In the genomic region with DNA sequence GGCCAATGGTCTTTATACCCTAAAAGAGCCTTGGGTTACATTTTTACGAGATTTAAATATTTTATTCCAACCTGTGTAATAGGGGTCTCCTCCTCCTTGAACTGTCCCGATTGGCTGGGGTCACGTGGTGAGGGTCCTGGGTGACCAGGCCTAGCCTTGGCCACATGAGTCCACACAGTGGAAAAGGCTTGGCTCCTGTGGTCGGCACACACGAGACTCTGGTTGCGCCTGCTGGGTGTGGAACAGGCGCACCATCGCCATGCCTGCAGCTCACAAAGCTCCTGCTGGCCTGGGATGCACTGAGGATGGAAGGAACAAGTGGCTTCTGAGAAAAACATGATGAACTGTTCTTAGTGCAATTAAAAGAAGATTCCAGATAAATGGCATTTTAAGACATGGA, we compare ENCODE assay signal across 1 cellular context.
TF ChIP-seq lines count a peak whose summit lies in the region.

No MANE protein-coding gene starts in this region.

TF ChIP-seq in HepG2, 621 proteins besides CTCF, POLR2A, EP300 and RAD21 (continued from another document):
- TF ChIP-seq, protein P1, sequence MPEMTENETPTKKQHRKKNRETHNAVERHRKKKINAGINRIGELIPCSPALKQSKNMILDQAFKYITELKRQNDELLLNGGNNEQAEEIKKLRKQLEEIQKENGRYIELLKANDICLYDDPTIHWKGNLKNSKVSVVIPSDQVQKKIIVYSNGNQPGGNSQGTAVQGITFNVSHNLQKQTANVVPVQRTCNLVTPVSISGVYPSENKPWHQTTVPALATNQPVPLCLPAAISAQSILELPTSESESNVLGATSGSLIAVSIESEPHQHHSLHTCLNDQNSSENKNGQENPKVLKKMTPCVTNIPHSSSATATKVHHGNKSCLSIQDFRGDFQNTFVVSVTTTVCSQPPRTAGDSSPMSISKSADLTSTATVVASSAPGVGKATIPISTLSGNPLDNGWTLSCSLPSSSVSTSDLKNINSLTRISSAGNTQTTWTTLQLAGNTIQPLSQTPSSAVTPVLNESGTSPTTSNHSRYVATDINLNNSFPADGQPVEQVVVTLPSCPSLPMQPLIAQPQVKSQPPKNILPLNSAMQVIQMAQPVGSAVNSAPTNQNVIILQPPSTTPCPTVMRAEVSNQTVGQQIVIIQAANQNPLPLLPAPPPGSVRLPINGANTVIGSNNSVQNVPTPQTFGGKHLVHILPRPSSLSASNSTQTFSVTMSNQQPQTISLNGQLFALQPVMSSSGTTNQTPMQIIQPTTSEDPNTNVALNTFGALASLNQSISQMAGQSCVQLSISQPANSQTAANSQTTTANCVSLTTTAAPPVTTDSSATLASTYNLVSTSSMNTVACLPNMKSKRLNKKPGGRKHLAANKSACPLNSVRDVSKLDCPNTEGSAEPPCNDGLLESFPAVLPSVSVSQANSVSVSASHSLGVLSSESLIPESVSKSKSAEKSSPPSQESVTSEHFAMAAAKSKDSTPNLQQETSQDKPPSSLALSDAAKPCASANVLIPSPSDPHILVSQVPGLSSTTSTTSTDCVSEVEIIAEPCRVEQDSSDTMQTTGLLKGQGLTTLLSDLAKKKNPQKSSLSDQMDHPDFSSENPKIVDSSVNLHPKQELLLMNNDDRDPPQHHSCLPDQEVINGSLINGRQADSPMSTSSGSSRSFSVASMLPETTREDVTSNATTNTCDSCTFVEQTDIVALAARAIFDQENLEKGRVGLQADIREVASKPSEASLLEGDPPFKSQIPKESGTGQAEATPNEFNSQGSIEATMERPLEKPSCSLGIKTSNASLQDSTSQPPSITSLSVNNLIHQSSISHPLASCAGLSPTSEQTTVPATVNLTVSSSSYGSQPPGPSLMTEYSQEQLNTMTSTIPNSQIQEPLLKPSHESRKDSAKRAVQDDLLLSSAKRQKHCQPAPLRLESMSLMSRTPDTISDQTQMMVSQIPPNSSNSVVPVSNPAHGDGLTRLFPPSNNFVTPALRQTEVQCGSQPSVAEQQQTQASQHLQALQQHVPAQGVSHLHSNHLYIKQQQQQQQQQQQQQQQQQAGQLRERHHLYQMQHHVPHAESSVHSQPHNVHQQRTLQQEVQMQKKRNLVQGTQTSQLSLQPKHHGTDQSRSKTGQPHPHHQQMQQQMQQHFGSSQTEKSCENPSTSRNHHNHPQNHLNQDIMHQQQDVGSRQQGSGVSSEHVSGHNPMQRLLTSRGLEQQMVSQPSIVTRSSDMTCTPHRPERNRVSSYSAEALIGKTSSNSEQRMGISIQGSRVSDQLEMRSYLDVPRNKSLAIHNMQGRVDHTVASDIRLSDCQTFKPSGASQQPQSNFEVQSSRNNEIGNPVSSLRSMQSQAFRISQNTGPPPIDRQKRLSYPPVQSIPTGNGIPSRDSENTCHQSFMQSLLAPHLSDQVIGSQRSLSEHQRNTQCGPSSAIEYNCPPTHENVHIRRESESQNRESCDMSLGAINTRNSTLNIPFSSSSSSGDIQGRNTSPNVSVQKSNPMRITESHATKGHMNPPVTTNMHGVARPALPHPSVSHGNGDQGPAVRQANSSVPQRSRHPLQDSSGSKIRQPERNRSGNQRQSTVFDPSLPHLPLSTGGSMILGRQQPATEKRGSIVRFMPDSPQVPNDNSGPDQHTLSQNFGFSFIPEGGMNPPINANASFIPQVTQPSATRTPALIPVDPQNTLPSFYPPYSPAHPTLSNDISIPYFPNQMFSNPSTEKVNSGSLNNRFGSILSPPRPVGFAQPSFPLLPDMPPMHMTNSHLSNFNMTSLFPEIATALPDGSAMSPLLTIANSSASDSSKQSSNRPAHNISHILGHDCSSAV (CRISPR knock-in tag; IDR thresholded peaks at IDR 0.05; ENCODE audit: borderline replicate concordance) = no peak
- no peak for TF ChIP-seq MAF1 (CRISPR knock-in tag; IDR thresholded peaks at IDR 0.05; ENCODE audit: borderline replicate concordance)
- TF ChIP-seq, protein P2, sequence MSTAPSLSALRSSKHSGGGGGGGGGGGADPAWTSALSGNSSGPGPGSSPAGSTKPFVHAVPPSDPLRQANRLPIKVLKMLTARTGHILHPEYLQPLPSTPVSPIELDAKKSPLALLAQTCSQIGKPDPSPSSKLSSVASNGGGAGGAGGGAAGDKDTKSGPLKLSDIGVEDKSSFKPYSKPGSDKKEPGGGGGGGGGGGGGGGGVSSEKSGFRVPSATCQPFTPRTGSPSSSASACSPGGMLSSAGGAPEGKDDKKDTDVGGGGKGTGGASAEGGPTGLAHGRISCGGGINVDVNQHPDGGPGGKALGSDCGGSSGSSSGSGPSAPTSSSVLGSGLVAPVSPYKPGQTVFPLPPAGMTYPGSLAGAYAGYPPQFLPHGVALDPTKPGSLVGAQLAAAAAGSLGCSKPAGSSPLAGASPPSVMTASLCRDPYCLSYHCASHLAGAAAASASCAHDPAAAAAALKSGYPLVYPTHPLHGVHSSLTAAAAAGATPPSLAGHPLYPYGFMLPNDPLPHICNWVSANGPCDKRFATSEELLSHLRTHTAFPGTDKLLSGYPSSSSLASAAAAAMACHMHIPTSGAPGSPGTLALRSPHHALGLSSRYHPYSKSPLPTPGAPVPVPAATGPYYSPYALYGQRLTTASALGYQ (CRISPR knock-in tag; IDR thresholded peaks at IDR 0.05) = no peak
